In the genomic region with DNA sequence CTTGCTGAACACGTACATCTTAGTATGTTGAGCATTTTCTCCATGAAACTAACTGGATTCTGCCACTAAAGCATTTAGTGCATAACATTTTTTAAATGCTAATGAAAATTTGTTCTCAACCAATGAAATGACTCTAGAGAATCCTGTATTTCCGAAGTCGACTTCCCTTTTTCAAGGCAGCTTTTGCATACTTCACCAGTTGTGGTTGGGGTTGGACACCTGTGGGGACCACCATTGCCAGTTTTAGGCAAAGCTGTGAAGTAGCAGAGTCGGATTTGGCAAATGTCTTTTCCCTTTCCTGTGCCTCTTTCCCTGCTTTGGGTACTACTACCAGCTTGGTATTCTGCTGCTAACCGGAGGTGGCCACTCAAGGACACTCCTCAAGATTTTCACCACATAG, we compare ENCODE assay signal across 18 cellular contexts.
"Had no signal": no experiment of that assay in that cellular context is flagged by ENCODE, and none has a peak within 500 bp of the region (broad histone marks: within the 10 kb centered on the region; RNA-seq: fewer than 3 reads in every experiment).

No MANE protein-coding gene starts in this region.

- DNase-seq: activated CD4-positive, CD25-positive, alpha-beta regulatory T cell treated with anti-CD3 and anti-CD28 coated beads, Interleukin-2, amount 50 U/mL, for 72 hours; activated naive CD4-positive, alpha-beta T cell treated with Interleukin-2 at 50 U/mL for 16 hours; effector memory CD4-positive, alpha-beta T cell; foreskin fibroblast; left colon; lower lobe of right lung; midbrain; stimulated activated CD4-positive, alpha-beta T cell treated with anti-CD3 and anti-CD28 coated beads, Interleukin-15, amount 100 ng/mL, for 24 hours; stimulated activated CD4-positive, alpha-beta T cell treated with anti-CD3 and anti-CD28 coated beads, Interleukin-4, amount 100 ng/mL, for 4 hours; stimulated activated CD8-positive, alpha-beta memory T cell treated with anti-CD3 and anti-CD28 coated beads, Interleukin-4, amount 100 ng/mL, for 48 hours; stimulated activated naive CD8-positive, alpha-beta T cell treated with anti-CD3 and anti-CD28 coated beads, Interleukin-15, Interleukin-2, amounts not matched to agents 100 U/mL and 50 U/mL, for 24 hours; T1000; transverse colon had no signal

- H3K27ac ChIP-seq: lower lobe of right lung, right atrium auricular region, skin epidermis, transverse colon, vagina had no signal

- H3K9me3 ChIP-seq: lower lobe of right lung, right atrium auricular region, transverse colon, vagina had no signal

- ATAC-seq: left colon, lower lobe of right lung had no signal

- H3K9me3 Mint-ChIP-seq: activated T-helper 17 cell treated with anti-CD3 and anti-CD28 coated beads, Interleukin-2, amount 50 U/mL, for 72 hours; dendritic cell treated with granulocyte-macrophage colony-stimulating factor and Interleukin-4, amounts not matched to agents 40 ng/mL and 50 ng/mL, for 4 days had no signal

- H3K4me3 ChIP-seq: lower lobe of right lung, right atrium auricular region, skin epidermis, transverse colon, vagina had no signal

- H3K27ac Mint-ChIP-seq: activated T-helper 17 cell treated with anti-CD3 and anti-CD28 coated beads, Interleukin-2, amount 50 U/mL, for 72 hours; dendritic cell treated with granulocyte-macrophage colony-stimulating factor and Interleukin-4, amounts not matched to agents 40 ng/mL and 50 ng/mL, for 4 days had no signal

- H3K4me3 Mint-ChIP-seq: activated T-helper 17 cell treated with anti-CD3 and anti-CD28 coated beads, Interleukin-2, amount 50 U/mL, for 72 hours; dendritic cell treated with granulocyte-macrophage colony-stimulating factor and Interleukin-4, amounts not matched to agents 40 ng/mL and 50 ng/mL, for 4 days had no signal

- H3K4me1 ChIP-seq: lower lobe of right lung, right atrium auricular region, transverse colon, vagina had no signal

- H3K4me1 Mint-ChIP-seq: activated T-helper 17 cell treated with anti-CD3 and anti-CD28 coated beads, Interleukin-2, amount 50 U/mL, for 72 hours had no signal

- H3K27me3 ChIP-seq: right atrium auricular region, transverse colon, vagina had no signal

- H3K36me3 ChIP-seq: lower lobe of right lung, right atrium auricular region, transverse colon, vagina had no signal
